Comparison of ENCODE assay signal across 4 cellular contexts in genomic region chrX:107301253-107301652, GRCh38.
"Had no signal": no experiment of that assay in that cellular context is flagged by ENCODE, and none has a peak within 500 bp of the region (broad histone marks: within the 10 kb centered on the region; RNA-seq: fewer than 3 reads in every experiment).

No MANE protein-coding gene starts in this region.

- H3K4me3 Mint-ChIP-seq: GM23338, H9 had no signal

- ATAC-seq: GM23338 had no signal

- H3K27ac Mint-ChIP-seq: GM23338, H9 had no signal

- DNase-seq: H9, HCEC 1CT, IMR-90 had no signal
